Comparison of ENCODE assay signal across 25 cellular contexts in genomic region chr5:140000332-140000731, GRCh38. TPM values are rescaled to one million over a fixed set of nuclear protein-coding genes. Genes with fewer than 3 reads are reported as not detected.
A peak's percentile ranks its signal among the peaks of the same experiment; 100 is the strongest.
DNase-seq lines count a peak whose midpoint lies in the region; ATAC-seq, FAIRE-seq and TF ChIP-seq lines count a peak whose summit lies in the region.
"Had no signal": no experiment of that assay in that cellular context is flagged by ENCODE, and none has a peak within 500 bp of the region (broad histone marks: within the 10 kb centered on the region; RNA-seq: fewer than 3 reads in every experiment).

No MANE protein-coding gene starts in this region.

- peak overlapping the region in 11 of 12 donors; percentile 33 to 85 (median 76) for H3K27ac ChIP-seq in heart left ventricle
- H3K27ac ChIP-seq in RWPE1, result no peak overlapping the region
- H3K27ac ChIP-seq: BLaER1, HL-60 had no signal

- ATAC-seq in Right ventricle myocardium inferior (peak; percentile 80), heart left ventricle (peak; percentile 80 to 92 (median 86))
- ATAC-seq: esophagus mucosa had no signal

- H3K4me3 Mint-ChIP-seq in osteocyte (ENCODE audit: unreplicated experiment), result no peak overlapping the region
- H3K4me3 Mint-ChIP-seq: activated CD4-positive, alpha-beta memory T cell treated with anti-CD3 and anti-CD28 coated beads, Interleukin-2, amount 10 ng/mL, durations not matched to agents 7 days and 5 days; activated naive CD4-positive, alpha-beta T cell treated with anti-CD3 and anti-CD28 coated beads for 36 hours; nephron progenitor cell had no signal

- H3K9me3 Mint-ChIP-seq in osteocyte (ENCODE audit: unreplicated experiment), result no peaks in the 10 kb centered on the region
- H3K9me3 Mint-ChIP-seq: activated CD4-positive, alpha-beta memory T cell treated with anti-CD3 and anti-CD28 coated beads, Interleukin-2, amount 10 ng/mL, durations not matched to agents 7 days and 5 days; activated naive CD4-positive, alpha-beta T cell treated with anti-CD3 and anti-CD28 coated beads for 36 hours; nephron progenitor cell had no signal

- no peaks in the 10 kb centered on the region for H3K36me3 ChIP-seq in heart left ventricle
- H3K36me3 ChIP-seq: BLaER1 had no signal

- H3K9me3 ChIP-seq in heart left ventricle, result no peaks in the 10 kb centered on the region
- H3K9me3 ChIP-seq: BLaER1 had no signal

- POLR2A ChIA-PET in RWPE1 (lab: Yijun Ruan, JAX; ENCODE audit: low non-redundant PET), result no interaction called here

- peaks cover 0 to 48% (median 12%) of the 10 kb centered on the region in 12 donors for H3K4me1 ChIP-seq in heart left ventricle

- no peaks in the 10 kb centered on the region for H3K4me1 Mint-ChIP-seq in osteocyte (ENCODE audit: unreplicated experiment)
- H3K4me1 Mint-ChIP-seq: activated CD4-positive, alpha-beta memory T cell treated with anti-CD3 and anti-CD28 coated beads, Interleukin-2, amount 10 ng/mL, durations not matched to agents 7 days and 5 days; nephron progenitor cell had no signal

- H3K4me3 ChIP-seq in heart left ventricle, result peak overlapping the region in 2 of 12 donors; percentile 18 to 20
- H3K4me3 ChIP-seq: BLaER1 had no signal

- no peak for FAIRE-seq in HTR-8/SVneo (lab: Jason Lieb, UNC)
- no peak for FAIRE-seq in GM12891 (lab: Jason Lieb, UNC)
- FAIRE-seq: A204.1, frontal cortex had no signal

- 40 to 51% (median 47%) methylated on average over 10 of the region's 10 CpGs for WGBS in heart left ventricle, 4 donors

- CTCF ChIA-PET in RWPE1 (lab: Yijun Ruan, JAX), result interaction anchor here (3.2 kb wide), 1 partner anchor 31 kb away, joined by 11 read pairs; no protein-coding TSS in a partner anchor

- H3K36me3 Mint-ChIP-seq in osteocyte (ENCODE audit: unreplicated experiment), result no peaks in the 10 kb centered on the region

- H3K27me3 Mint-ChIP-seq in osteocyte (ENCODE audit: unreplicated experiment), result peaks cover 68% of the 10 kb centered on the region

- TF ChIP-seq POLR2A in heart left ventricle (IDR thresholded peaks at IDR 0.05) (no peak), GM12891 (IDR thresholded peaks at IDR 0.05; ENCODE audit: low read depth, low read length) (no peak)

- no peak for TF ChIP-seq CTCF in heart left ventricle (IDR thresholded peaks at IDR 0.05)
- no peak for TF ChIP-seq CTCF in osteocyte (IDR thresholded peaks at IDR 0.05)
- no peak for TF ChIP-seq CTCF in RWPE1 (conservative IDR thresholded peaks at IDR 0.05; ENCODE audit: low read depth)

- DNase-seq in Right ventricle myocardium inferior (ENCODE audit: missing footprints) (peak; percentile 73), cardiac septum (ENCODE audit: low spot score) (no peak), heart left ventricle (peak; percentile 45 to 82 (median 70)), osteocyte (ENCODE audit: extremely low spot score, unreplicated experiment) (peak; percentile 84), NCI-H526 (lab: John Stamatoyannopoulos, UW) (no peak), HTR-8/SVneo (ENCODE audit: insufficient read length, low spot score) (no peak), GM12891 (ENCODE audit: insufficient read length, low spot score) (no peak), RWPE1 (ENCODE audit: low spot score) (no peak)
- DNase-seq: activated CD4-positive, alpha-beta memory T cell treated with anti-CD3 and anti-CD28 coated beads, Interleukin-2, amount 10 ng/mL, durations not matched to agents 7 days and 5 days; activated CD4-positive, CD25-positive, alpha-beta regulatory T cell; activated naive CD4-positive, alpha-beta T cell treated with anti-CD3 and anti-CD28 coated beads for 36 hours; activated T-cell treated with anti-CD3 and anti-CD28 coated beads, Interleukin-2, amount 50 U/mL, for 1 hour; Calu3; effector CD8-positive, alpha-beta T cell; IMR-90; midbrain; NCI-H146; NCI-H226; nephron progenitor cell; RPMI8226 had no signal

- intact Hi-C loops in Right ventricle myocardium inferior (cut with DNase I), result loop anchor here (5.0 kb wide), 1 partner anchor 42 kb away; the partner anchor contains the start of gene NRG2
- intact Hi-C loops in cardiac septum (cut with DNase I), result loop anchor here (2.0 to 5.0 kb wide), 2 partner anchors 16 to 42 kb away; partner anchors contain the start of gene NRG2
- intact Hi-C loops in heart left ventricle (cut with DNase I), result loop anchor here in 4 of 10 donors (5.0 kb wide), 1 partner anchor 42 kb away; the partner anchor contains the start of gene NRG2 (in 4 of the 4)

- H3K27me3 ChIP-seq in heart left ventricle, result no peaks in the 10 kb centered on the region
- H3K27me3 ChIP-seq: BLaER1 had no signal

- H3K27ac Mint-ChIP-seq in osteocyte (ENCODE audit: unreplicated experiment), result no peak overlapping the region
- H3K27ac Mint-ChIP-seq: activated CD4-positive, alpha-beta memory T cell treated with anti-CD3 and anti-CD28 coated beads, Interleukin-2, amount 10 ng/mL, durations not matched to agents 7 days and 5 days; activated naive CD4-positive, alpha-beta T cell treated with anti-CD3 and anti-CD28 coated beads for 36 hours; nephron progenitor cell had no signal

TF ChIP-seq in GM12891, 5 proteins besides CTCF, POLR2A, EP300 and RAD21:
- TF ChIP-seq POLR2AphosphoS5 (IDR thresholded peaks at IDR 0.05; ENCODE audit: low read depth, low read length) (no peak), POU2F2 (IDR thresholded peaks at IDR 0.05; ENCODE audit: low read depth, low read length) (no peak), TAF1 (IDR thresholded peaks at IDR 0.05; ENCODE audit: low read depth, low read length) (no peak), PAX5 (IDR thresholded peaks at IDR 0.05; ENCODE audit: insufficient read depth, low read length, severe bottlenecking) (no peak), SPI1 (IDR thresholded peaks at IDR 0.05; ENCODE audit: low read depth, low read length) (no peak)

RNA-seq across cellular contexts. Expression of gene NRG2, which starts 42.8 kb away (rescaled TPM):
- total RNA-seq in Right ventricle myocardium inferior (1.9 TPM), cardiac septum (5.1 TPM), heart left ventricle (1 to 10 TPM; 1.9 to 4.8 (median 3.4) TPM), osteocyte (0.86 and 1.5 TPM in 2 replicates)
- polyA plus RNA-seq in heart left ventricle, result 1 to 10 TPM in 1 of 2 donors, under 1 TPM in 1; 0.72 to 3.8 TPM
- polyA plus RNA-seq in GM12891 (2012; ENCODE audit: low read depth, missing spikeins), result 11.4 TPM
- total RNA-seq: activated CD4-positive, alpha-beta memory T cell treated with anti-CD3 and anti-CD28 coated beads, Interleukin-2, amount 10 ng/mL, durations not matched to agents 7 days and 5 days; activated naive CD4-positive, alpha-beta T cell treated with anti-CD3 and anti-CD28 coated beads for 36 hours had no signal
- polyA plus RNA-seq: IMR-90 had no signal

Comparison
In these comparisons a context has a peak if more than half of its experiments do, and no peak if none do; other contexts are left out.
1. DNase-seq: peak in Right ventricle myocardium inferior (single experiment), heart left ventricle (5 of 5) and osteocyte (single experiment); none in cardiac septum (single experiment), NCI-H526 (0 of 2), HTR-8/SVneo (single experiment), GM12891 (single experiment) and RWPE1 (single experiment).